8 cellular contexts compared by ENCODE assay signal in genomic region chr17:41864837-41865595, GRCh38. TPM values are rescaled to one million over a fixed set of nuclear protein-coding genes. Genes with fewer than 3 reads are reported as not detected.
DNase-seq lines count a peak whose midpoint lies in the region; ATAC-seq, FAIRE-seq and TF ChIP-seq lines count a peak whose summit lies in the region.

TSS of gene KLHL11 (minus strand) at chr17:41865423. CDS start at chr17:41865370, 53 bp downstream.

- H3K36me3 ChIP-seq in ACC112 (ENCODE audit: insufficient read depth, low read length) (peaks cover 25% of the 10 kb centered on the region), WERI-Rb-1 (peaks cover 42% of the 10 kb centered on the region), bronchial epithelial cell (ENCODE audit: control insufficient read depth, insufficient read depth, low read length) (peaks cover 6% of the 10 kb centered on the region), spleen (peaks cover 0 to 37% (median 27%) of the 10 kb centered on the region in 6 donors)

- peak within 1 kb of the TSS; percentile 68 for H2AFZ ChIP-seq in ACC112 (ENCODE audit: low read length, unreplicated experiment)

- H3K4me3 Mint-ChIP-seq in immature natural killer cell = no peak within 1 kb of the TSS

- 0% methylated on average over 29 to 90 of the region's 90 CpGs for WGBS in spleen, 5 donors

- peak within 1 kb of the TSS in 4 of 6 donors; percentile 84 to 91 (median 86) for H3K27ac Mint-ChIP-seq in immature natural killer cell

- ATAC-seq in GM18868 (IDR thresholded peaks at IDR 0.05; ENCODE audit: unreplicated experiment) (peak; percentile 81), HG03103 (IDR thresholded peaks at IDR 0.05; ENCODE audit: low read depth, unreplicated experiment) (peak; percentile 71)

- peaks cover 14% of the 10 kb centered on the region for H3K4me1 ChIP-seq in ACC112 (ENCODE audit: control insufficient read depth, insufficient read depth, low read length, unreplicated experiment)
- H3K4me1 ChIP-seq in spleen = peaks cover 13 to 55% (median 40%) of the 10 kb centered on the region in 6 donors

- TF ChIP-seq POLR2A in spleen (IDR thresholded peaks at IDR 0.05) = peak in 1 of 3 donors; percentile 86

- H3K9me3 ChIP-seq in WERI-Rb-1 (ENCODE audit: severe bottlenecking) (no peaks in the 10 kb centered on the region), spleen (no peaks in the 10 kb centered on the region)

- peaks cover 0 to 6% (median 2%) of the 10 kb centered on the region in 3 donors for H3K27me3 Mint-ChIP-seq in immature natural killer cell (ENCODE audit: low read depth in 3 of 3)

- peak; percentile 74 for DNase-seq in NCI-H2196 (lab: John Stamatoyannopoulos, UW; ENCODE audit: unreplicated experiment)
- peak; percentile 97 for DNase-seq in WERI-Rb-1
- DNase-seq in bronchial epithelial cell (ENCODE audit: low read depth) = peak; percentile 77
- DNase-seq in immature natural killer cell = peak; percentile 83 to 86 (median 85)
- peak; percentile 97 for DNase-seq in spleen

- no peaks in the 10 kb centered on the region for H3K9me3 Mint-ChIP-seq in immature natural killer cell

- H3K27me3 ChIP-seq in ACC112 (ENCODE audit: insufficient read depth, low read length) = no peaks in the 10 kb centered on the region
- H3K27me3 ChIP-seq in WERI-Rb-1 (ENCODE audit: insufficient read depth, low read depth, severe bottlenecking) = no peaks in the 10 kb centered on the region
- no peaks in the 10 kb centered on the region for H3K27me3 ChIP-seq in bronchial epithelial cell (ENCODE audit: control insufficient read depth, insufficient read depth, low read length)
- no peaks in the 10 kb centered on the region for H3K27me3 ChIP-seq in spleen (replicated peaks in 1 of 7)

- H3K79me2 ChIP-seq in ACC112 (ENCODE audit: control insufficient read depth, insufficient read depth, low read length, unreplicated experiment) = peaks cover 42% of the 10 kb centered on the region

- H3K27ac ChIP-seq in ACC112 (ENCODE audit: low read depth, low read length) = peak within 1 kb of the TSS; percentile 19; the same call in 1 of the 2 replicates
- peak within 1 kb of the TSS; percentile 91 for H3K27ac ChIP-seq in WERI-Rb-1
- H3K27ac ChIP-seq in spleen = peak within 1 kb of the TSS; percentile 85 to 97 (median 95)

- intact Hi-C loops in spleen (cut with DNase I; ENCODE audit: low total_unique reads) = no loop called here

- H3K4me3 ChIP-seq in ACC112 (ENCODE audit: low read depth, low read length) (peak within 1 kb of the TSS; percentile 95), WERI-Rb-1 (ENCODE audit: low read depth, low read length) (peak within 1 kb of the TSS; percentile 95), bronchial epithelial cell (ENCODE audit: low read depth, low read length) (peak within 1 kb of the TSS; percentile 95), spleen (peak within 1 kb of the TSS; percentile 84 to 99 (median 97))

- no peak for FAIRE-seq in bronchial epithelial cell (lab: Jason Lieb, UNC)

- H3K4me1 Mint-ChIP-seq in immature natural killer cell = peaks cover 16 to 25% of the 10 kb centered on the region in 2 donors

- peaks cover 0 to 18% (median 9%) of the 10 kb centered on the region in 3 donors for H3K36me3 Mint-ChIP-seq in immature natural killer cell

- TF ChIP-seq CTCF in WERI-Rb-1 (IDR thresholded peaks at IDR 0.05; ENCODE audit: low read depth, low read length) = no peak; the same call in 1 of the 2 replicates
- no peak for TF ChIP-seq CTCF in bronchial epithelial cell (IDR thresholded peaks at IDR 0.05; ENCODE audit: insufficient read depth, low read length, severe bottlenecking)
- peak in 5 of 11 experiments; percentile 6 to 53 (median 29) for TF ChIP-seq CTCF in spleen (IDR thresholded peaks at IDR 0.05 in 8 of 11, conservative IDR thresholded peaks at IDR 0.05 in 3 of 11)

RNA-seq across cellular contexts. Expression of gene KLHL11, which starts in this region (rescaled TPM):
- total RNA-seq in bronchial epithelial cell = 31.0 and 33.2 TPM in 2 replicates
- polyA plus RNA-seq in immature natural killer cell = 1 to 10 TPM; 5.9 to 6.4 (median 5.9) TPM
- 10 to 100 TPM; 10.1 to 25.2 (median 12.6) TPM for total RNA-seq in spleen
- 1 to 10 TPM in 1 of 3 donors, under 1 TPM in 2; 0.17 to 1.1 (median 0.20) TPM for polyA plus RNA-seq in spleen

Comparison
In these comparisons a context has a peak if more than half of its experiments do, and no peak if none do; other contexts are left out.
1. Peak in every context shown above with its lines: DNase-seq, ATAC-seq, H3K4me3 ChIP-seq and H3K27ac ChIP-seq.
2. H3K27ac ChIP-seq: peak in every context shown above with its lines; median percentile 95 in spleen; 91 in WERI-Rb-1; 19 in ACC112.